Comparison of ENCODE assay signal across 3 cellular contexts in the genomic region with DNA sequence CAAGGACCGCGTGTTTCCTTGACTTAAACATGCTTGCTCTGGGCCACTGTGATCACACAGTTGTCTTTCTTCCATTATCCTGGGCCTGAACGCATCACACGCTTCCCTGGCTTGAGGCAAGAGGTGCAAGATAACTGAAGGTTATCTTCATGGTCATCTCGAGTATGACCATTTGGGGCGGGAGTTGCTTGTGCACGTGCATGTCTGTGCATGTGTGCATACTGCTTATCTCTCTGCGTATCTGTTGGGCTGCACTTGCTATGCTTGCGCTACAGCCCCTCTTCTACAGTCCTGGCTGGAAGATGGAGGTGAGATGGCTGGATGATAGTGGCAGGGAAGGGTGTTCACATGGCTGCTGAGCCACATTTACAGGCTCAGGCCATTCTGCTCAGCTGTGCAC.
TF ChIP-seq lines count a peak whose summit lies in the region.

No MANE protein-coding gene starts in this region.

TF ChIP-seq in SK-N-SH, 30 proteins besides CTCF, POLR2A, EP300 and RAD21:
- TF ChIP-seq RCOR1 (IDR thresholded peaks at IDR 0.05; ENCODE audit: low read length): peak; percentile 87
- TF ChIP-seq, protein P1, sequence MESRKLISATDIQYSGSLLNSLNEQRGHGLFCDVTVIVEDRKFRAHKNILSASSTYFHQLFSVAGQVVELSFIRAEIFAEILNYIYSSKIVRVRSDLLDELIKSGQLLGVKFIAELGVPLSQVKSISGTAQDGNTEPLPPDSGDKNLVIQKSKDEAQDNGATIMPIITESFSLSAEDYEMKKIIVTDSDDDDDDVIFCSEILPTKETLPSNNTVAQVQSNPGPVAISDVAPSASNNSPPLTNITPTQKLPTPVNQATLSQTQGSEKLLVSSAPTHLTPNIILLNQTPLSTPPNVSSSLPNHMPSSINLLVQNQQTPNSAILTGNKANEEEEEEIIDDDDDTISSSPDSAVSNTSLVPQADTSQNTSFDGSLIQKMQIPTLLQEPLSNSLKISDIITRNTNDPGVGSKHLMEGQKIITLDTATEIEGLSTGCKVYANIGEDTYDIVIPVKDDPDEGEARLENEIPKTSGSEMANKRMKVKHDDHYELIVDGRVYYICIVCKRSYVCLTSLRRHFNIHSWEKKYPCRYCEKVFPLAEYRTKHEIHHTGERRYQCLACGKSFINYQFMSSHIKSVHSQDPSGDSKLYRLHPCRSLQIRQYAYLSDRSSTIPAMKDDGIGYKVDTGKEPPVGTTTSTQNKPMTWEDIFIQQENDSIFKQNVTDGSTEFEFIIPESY (IDR thresholded peaks at IDR 0.05; ENCODE audit: borderline replicate concordance, low read depth): no peak
- TF ChIP-seq, protein P2, sequence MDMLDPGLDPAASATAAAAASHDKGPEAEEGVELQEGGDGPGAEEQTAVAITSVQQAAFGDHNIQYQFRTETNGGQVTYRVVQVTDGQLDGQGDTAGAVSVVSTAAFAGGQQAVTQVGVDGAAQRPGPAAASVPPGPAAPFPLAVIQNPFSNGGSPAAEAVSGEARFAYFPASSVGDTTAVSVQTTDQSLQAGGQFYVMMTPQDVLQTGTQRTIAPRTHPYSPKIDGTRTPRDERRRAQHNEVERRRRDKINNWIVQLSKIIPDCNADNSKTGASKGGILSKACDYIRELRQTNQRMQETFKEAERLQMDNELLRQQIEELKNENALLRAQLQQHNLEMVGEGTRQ (IDR thresholded peaks at IDR 0.05; ENCODE audit: borderline replicate concordance, low read depth, low read length): no peak
- TF ChIP-seq, protein P3, sequence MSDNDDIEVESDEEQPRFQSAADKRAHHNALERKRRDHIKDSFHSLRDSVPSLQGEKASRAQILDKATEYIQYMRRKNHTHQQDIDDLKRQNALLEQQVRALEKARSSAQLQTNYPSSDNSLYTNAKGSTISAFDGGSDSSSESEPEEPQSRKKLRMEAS (IDR thresholded peaks at IDR 0.05; ENCODE audit: low read depth): no peak
- peak; percentile 81; the same call in 1 of the 2 replicates for TF ChIP-seq MXI1 (IDR thresholded peaks at IDR 0.05; ENCODE audit: low read depth, low read length)
- no peak for TF ChIP-seq MEF2A (IDR thresholded peaks at IDR 0.05; ENCODE audit: borderline replicate concordance, low read depth)
- no peak for TF ChIP-seq TCF12 (IDR thresholded peaks at IDR 0.05)
- TF ChIP-seq FOXM1 (IDR thresholded peaks at IDR 0.05; ENCODE audit: low read depth): no peak
- TF ChIP-seq GATA2 (CRISPR knock-in tag; IDR thresholded peaks at IDR 0.05): peak; percentile 100
- no peak for TF ChIP-seq JUND (IDR thresholded peaks at IDR 0.05)
- no peak for TF ChIP-seq GABPA (IDR thresholded peaks at IDR 0.05; ENCODE audit: low read depth)
- no peak for TF ChIP-seq CHD2 (IDR thresholded peaks at IDR 0.05; ENCODE audit: low read length, partially characterized antibody)
- TF ChIP-seq FOXJ3 (CRISPR knock-in tag; IDR thresholded peaks at IDR 0.05): no peak; the same call in none of the 2 replicates

TF ChIP-seq in K562, 482 proteins besides CTCF, POLR2A, EP300 and RAD21 (continues in another document):
- TF ChIP-seq PHB (CRISPR knock-in tag; IDR thresholded peaks at IDR 0.05) (no peak), MTA1 (IDR thresholded peaks at IDR 0.05; ENCODE audit: borderline replicate concordance) (no peak), KDM2B (CRISPR knock-in tag; IDR thresholded peaks at IDR 0.05) (no peak), MCM3 (IDR thresholded peaks at IDR 0.05) (no peak), ZNF57 (CRISPR knock-in tag; IDR thresholded peaks at IDR 0.05) (no peak)
- TF ChIP-seq, protein P4, sequence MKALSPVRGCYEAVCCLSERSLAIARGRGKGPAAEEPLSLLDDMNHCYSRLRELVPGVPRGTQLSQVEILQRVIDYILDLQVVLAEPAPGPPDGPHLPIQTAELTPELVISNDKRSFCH (CRISPR knock-in tag; IDR thresholded peaks at IDR 0.05): no peak
- TF ChIP-seq, protein P4 (tag; IDR thresholded peaks at IDR 0.05): no peak
- TF ChIP-seq, protein P5, sequence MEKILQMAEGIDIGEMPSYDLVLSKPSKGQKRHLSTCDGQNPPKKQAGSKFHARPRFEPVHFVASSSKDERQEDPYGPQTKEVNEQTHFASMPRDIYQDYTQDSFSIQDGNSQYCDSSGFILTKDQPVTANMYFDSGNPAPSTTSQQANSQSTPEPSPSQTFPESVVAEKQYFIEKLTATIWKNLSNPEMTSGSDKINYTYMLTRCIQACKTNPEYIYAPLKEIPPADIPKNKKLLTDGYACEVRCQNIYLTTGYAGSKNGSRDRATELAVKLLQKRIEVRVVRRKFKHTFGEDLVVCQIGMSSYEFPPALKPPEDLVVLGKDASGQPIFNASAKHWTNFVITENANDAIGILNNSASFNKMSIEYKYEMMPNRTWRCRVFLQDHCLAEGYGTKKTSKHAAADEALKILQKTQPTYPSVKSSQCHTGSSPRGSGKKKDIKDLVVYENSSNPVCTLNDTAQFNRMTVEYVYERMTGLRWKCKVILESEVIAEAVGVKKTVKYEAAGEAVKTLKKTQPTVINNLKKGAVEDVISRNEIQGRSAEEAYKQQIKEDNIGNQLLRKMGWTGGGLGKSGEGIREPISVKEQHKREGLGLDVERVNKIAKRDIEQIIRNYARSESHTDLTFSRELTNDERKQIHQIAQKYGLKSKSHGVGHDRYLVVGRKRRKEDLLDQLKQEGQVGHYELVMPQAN (IDR thresholded peaks at IDR 0.05; ENCODE audit: borderline replicate concordance): no peak
- TF ChIP-seq, protein P6, sequence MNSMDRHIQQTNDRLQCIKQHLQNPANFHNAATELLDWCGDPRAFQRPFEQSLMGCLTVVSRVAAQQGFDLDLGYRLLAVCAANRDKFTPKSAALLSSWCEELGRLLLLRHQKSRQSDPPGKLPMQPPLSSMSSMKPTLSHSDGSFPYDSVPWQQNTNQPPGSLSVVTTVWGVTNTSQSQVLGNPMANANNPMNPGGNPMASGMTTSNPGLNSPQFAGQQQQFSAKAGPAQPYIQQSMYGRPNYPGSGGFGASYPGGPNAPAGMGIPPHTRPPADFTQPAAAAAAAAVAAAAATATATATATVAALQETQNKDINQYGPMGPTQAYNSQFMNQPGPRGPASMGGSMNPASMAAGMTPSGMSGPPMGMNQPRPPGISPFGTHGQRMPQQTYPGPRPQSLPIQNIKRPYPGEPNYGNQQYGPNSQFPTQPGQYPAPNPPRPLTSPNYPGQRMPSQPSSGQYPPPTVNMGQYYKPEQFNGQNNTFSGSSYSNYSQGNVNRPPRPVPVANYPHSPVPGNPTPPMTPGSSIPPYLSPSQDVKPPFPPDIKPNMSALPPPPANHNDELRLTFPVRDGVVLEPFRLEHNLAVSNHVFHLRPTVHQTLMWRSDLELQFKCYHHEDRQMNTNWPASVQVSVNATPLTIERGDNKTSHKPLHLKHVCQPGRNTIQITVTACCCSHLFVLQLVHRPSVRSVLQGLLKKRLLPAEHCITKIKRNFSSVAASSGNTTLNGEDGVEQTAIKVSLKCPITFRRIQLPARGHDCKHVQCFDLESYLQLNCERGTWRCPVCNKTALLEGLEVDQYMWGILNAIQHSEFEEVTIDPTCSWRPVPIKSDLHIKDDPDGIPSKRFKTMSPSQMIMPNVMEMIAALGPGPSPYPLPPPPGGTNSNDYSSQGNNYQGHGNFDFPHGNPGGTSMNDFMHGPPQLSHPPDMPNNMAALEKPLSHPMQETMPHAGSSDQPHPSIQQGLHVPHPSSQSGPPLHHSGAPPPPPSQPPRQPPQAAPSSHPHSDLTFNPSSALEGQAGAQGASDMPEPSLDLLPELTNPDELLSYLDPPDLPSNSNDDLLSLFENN (IDR thresholded peaks at IDR 0.05; ENCODE audit: low read depth in 2 of 2, low read length in 2 of 2): no peak
- TF ChIP-seq, protein P7, sequence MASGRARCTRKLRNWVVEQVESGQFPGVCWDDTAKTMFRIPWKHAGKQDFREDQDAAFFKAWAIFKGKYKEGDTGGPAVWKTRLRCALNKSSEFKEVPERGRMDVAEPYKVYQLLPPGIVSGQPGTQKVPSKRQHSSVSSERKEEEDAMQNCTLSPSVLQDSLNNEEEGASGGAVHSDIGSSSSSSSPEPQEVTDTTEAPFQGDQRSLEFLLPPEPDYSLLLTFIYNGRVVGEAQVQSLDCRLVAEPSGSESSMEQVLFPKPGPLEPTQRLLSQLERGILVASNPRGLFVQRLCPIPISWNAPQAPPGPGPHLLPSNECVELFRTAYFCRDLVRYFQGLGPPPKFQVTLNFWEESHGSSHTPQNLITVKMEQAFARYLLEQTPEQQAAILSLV (tag; IDR thresholded peaks at IDR 0.05): no peak
- TF ChIP-seq, protein P8, sequence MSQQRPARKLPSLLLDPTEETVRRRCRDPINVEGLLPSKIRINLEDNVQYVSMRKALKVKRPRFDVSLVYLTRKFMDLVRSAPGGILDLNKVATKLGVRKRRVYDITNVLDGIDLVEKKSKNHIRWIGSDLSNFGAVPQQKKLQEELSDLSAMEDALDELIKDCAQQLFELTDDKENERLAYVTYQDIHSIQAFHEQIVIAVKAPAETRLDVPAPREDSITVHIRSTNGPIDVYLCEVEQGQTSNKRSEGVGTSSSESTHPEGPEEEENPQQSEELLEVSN (IDR thresholded peaks at IDR 0.05; ENCODE audit: borderline replicate concordance in 1 of 2, extremely low read depth in 1 of 2, insufficient read depth in 1 of 2, insufficient read length in 1 of 2, low read depth in 1 of 2, low read length in 1 of 2, poor library complexity in 1 of 2, severe bottlenecking in 1 of 2): peak in 1 of 2 experiments; percentile 30

TF ChIP-seq in GM23338, 12 proteins besides CTCF, POLR2A, EP300 and RAD21:
- TF ChIP-seq NANOG (IDR thresholded peaks at IDR 0.05; ENCODE audit: borderline replicate concordance): no peak
